Comparison of ENCODE assay signal across 8 cellular contexts in the genomic region with DNA sequence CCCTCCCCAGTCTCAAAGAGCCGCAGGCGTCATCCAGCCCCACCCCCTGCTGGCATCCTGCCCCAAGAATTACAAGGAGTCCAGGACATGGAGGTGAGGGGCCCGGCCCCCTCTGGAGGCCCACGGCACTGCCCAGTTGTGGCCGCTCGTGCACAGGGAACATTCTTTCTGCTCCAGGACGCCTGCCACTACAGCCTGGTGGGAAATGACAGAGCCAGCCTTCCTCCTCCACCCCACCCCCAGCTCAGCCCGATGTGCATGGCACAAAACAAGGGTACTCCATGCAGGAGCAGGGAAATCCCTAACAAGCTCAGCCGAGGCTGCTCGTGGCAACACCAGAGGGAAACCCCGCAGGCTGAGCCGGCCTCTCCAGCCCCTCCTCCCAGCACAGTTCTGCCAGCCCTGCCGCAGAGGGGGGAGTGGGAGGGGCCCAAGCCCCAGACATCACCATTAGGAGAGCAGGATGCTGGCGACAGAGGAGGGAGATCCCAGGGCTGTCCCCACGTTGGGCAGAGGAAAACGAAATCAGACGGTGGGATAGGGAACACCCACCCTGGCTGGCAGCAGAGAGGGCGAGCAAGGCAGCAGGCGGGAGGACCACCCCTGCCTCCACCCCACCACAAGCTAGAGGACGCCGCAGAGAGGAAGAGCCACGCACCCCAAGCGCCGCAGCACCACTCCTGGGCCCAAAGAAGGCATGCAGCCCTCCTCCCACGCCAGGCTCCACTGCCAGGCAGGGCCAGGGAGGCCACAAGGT. TPM values are rescaled to one million over a fixed set of nuclear protein-coding genes. Genes with fewer than 3 reads are reported as not detected.
DNase-seq lines count a peak whose midpoint lies in the region; ATAC-seq lines count a peak whose summit lies in the region.

No MANE protein-coding gene starts in this region.

- DNase-seq in ELF-1 (ENCODE audit: low read depth, low spot score) (peak; percentile 63), NCI-H1417 treated with DMSO at 0.1 percent for 48 hours (lab: John Stamatoyannopoulos, UW) (peak; percentile 27), midbrain (lab: John Stamatoyannopoulos, UW) (peak; percentile 26), activated gamma-delta T cell (lab: John Stamatoyannopoulos, UW) (no peak)
- no peak for DNase-seq in activated T-cell treated with anti-CD3 and anti-CD28 coated beads, Interleukin-2, amount 50 U/mL, for 4 hours
- no peak for DNase-seq in effector CD8-positive, alpha-beta T cell (lab: John Stamatoyannopoulos, UW)
- no peak for DNase-seq in activated CD4-positive, CD25-positive, alpha-beta regulatory T cell (lab: John Stamatoyannopoulos, UW)
- no peak for DNase-seq in stimulated activated CD4-positive, alpha-beta T cell treated with anti-CD3 and anti-CD28 coated beads, Interleukin-4, amount 100 ng/mL, for 1 hour

- no peaks in the 10 kb centered on the region for H3K9me3 Mint-ChIP-seq in activated T-cell treated with anti-CD3 and anti-CD28 coated beads, Interleukin-2, amount 50 U/mL, for 4 hours

- H3K36me3 Mint-ChIP-seq in activated T-cell treated with anti-CD3 and anti-CD28 coated beads, Interleukin-2, amount 50 U/mL, for 4 hours (ENCODE audit: insufficient read depth): peaks cover 1% of the 10 kb centered on the region

- H3K4me1 Mint-ChIP-seq in activated T-cell treated with anti-CD3 and anti-CD28 coated beads, Interleukin-2, amount 50 U/mL, for 4 hours (ENCODE audit: low read depth): peaks cover 64% of the 10 kb centered on the region

- peak overlapping the region; percentile 49 for H3K4me3 Mint-ChIP-seq in activated T-cell treated with anti-CD3 and anti-CD28 coated beads, Interleukin-2, amount 50 U/mL, for 4 hours

- no peak for ATAC-seq in activated T-cell treated with anti-CD3 and anti-CD28 coated beads, Interleukin-2, amount 50 U/mL, for 4 hours

- no peaks in the 10 kb centered on the region for H3K27me3 Mint-ChIP-seq in activated T-cell treated with anti-CD3 and anti-CD28 coated beads, Interleukin-2, amount 50 U/mL, for 4 hours (ENCODE audit: low read depth)

RNA-seq across cellular contexts. Expression of a gene that starts 10.0 kb away (rescaled TPM):
- total RNA-seq in activated T-cell treated with anti-CD3 and anti-CD28 coated beads, Interleukin-2, amount 50 U/mL, for 4 hours: 10 to 100 TPM; 18.7 to 22.3 (median 22.1) TPM

Comparison
In these comparisons a context has a peak if more than half of its experiments do, and no peak if none do; other contexts are left out.
1. DNase-seq: peak in ELF-1 (single experiment), NCI-H1417 treated with DMSO at 0.1 percent for 48 hours (single experiment) and midbrain (single experiment); none in activated T-cell treated with anti-CD3 and anti-CD28 coated beads, Interleukin-2, amount 50 U/mL, for 4 hours (single experiment), effector CD8-positive, alpha-beta T cell (single experiment), activated CD4-positive, CD25-positive, alpha-beta regulatory T cell (0 of 4), activated gamma-delta T cell (single experiment) and stimulated activated CD4-positive, alpha-beta T cell treated with anti-CD3 and anti-CD28 coated beads, Interleukin-4, amount 100 ng/mL, for 1 hour (single experiment).